Comparison of ENCODE assay signal across 1 cellular context in the genomic region with DNA sequence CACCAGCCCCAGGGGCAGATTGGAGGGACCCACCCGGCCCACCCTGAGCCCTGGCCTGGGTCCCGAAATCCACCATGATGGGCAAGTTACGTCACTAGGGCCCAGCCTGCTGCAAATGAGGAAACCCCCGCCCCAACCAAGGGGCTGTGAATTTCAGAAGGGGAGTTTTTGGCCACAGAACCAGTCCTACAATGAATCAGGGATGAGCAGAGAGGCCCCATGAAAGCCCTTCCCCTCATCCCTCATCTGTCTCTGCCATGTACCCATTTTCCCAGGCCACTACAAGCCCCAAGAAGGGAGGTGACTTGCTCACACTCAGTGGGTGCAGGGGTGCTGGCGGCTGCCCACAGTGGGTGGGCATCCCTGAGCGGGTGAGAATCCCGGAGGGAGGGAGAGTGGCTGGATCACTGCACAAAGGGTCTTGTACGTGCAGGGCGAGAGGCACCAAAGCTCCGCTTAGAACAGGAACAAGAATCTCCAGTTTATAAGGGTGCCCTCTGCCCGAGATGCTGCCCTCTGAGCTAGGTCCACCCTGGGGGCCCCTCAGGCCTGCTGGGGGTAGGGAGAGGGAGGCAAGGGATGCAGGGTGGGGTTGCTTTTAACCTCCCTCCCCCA.
TF ChIP-seq lines count a peak whose summit lies in the region.

No MANE protein-coding gene starts in this region.

TF ChIP-seq in GM12878, 131 proteins besides CTCF, POLR2A, EP300 and RAD21 (continued from another document and continues in another):
- TF ChIP-seq POU2F2 (IDR thresholded peaks at IDR 0.05; ENCODE audit: borderline replicate concordance, low read depth, low read length) (peak; percentile 46; the same call in 1 of the 3 replicates), EGR1 (IDR thresholded peaks at IDR 0.05; ENCODE audit: borderline replicate concordance in 1 of 2, low read depth in 2 of 2, low read length in 2 of 2) (no peak), SMAD5 (IDR thresholded peaks at IDR 0.05; ENCODE audit: low read depth) (no peak), MYC (IDR thresholded peaks at IDR 0.05; ENCODE audit: insufficient read depth, insufficient read length, insufficient replicate concordance, low read length, severe bottlenecking) (no peak), SUPT20H (IDR thresholded peaks at IDR 0.05; ENCODE audit: borderline replicate concordance, control insufficient read depth, low read depth, low read length) (no peak), IRF4 (IDR thresholded peaks at IDR 0.05; ENCODE audit: low read depth, low read length) (peak; percentile 75), YY1 (IDR thresholded peaks at IDR 0.05; ENCODE audit: low read depth, low read length) (peak; percentile 64; the same call in 1 of the 2 replicates), NR2F1 (conservative IDR thresholded peaks at IDR 0.05) (no peak), PBX3 (IDR thresholded peaks at IDR 0.05; ENCODE audit: insufficient replicate concordance, low read depth, low read length) (peak; percentile 38), ATF3 (IDR thresholded peaks at IDR 0.05; ENCODE audit: borderline replicate concordance, extremely low read depth, low read depth, low read length) (no peak), ATF7 (IDR thresholded peaks at IDR 0.05; ENCODE audit: low read depth) (no peak), USF1 (IDR thresholded peaks at IDR 0.05; ENCODE audit: borderline replicate concordance, extremely low read length, insufficient read depth, low read depth, low read length) (no peak), E2F4 (IDR thresholded peaks at IDR 0.05; ENCODE audit: low read depth, low read length) (no peak), ZNF384 (IDR thresholded peaks at IDR 0.05; ENCODE audit: borderline replicate concordance, low read depth, low read length) (no peak), BRCA1 (IDR thresholded peaks at IDR 0.05; ENCODE audit: low read depth, low read length) (no peak), CBFB (IDR thresholded peaks at IDR 0.05; ENCODE audit: low read depth) (peak; percentile 62; the same call in 1 of the 2 replicates), ZSCAN29 (IDR thresholded peaks at IDR 0.05) (0 out of 2 replicates have a peak, but pooled peaks have one; percentile 14), MAX (IDR thresholded peaks at IDR 0.05; ENCODE audit: low read depth, low read length) (no peak; the same call in 1 of the 2 replicates), TCF7 (IDR thresholded peaks at IDR 0.05; ENCODE audit: borderline replicate concordance) (no peak), ZNF622 (IDR thresholded peaks at IDR 0.05) (no peak), JUND (IDR thresholded peaks at IDR 0.05; ENCODE audit: low read depth, low read length) (no peak), PAX5 (IDR thresholded peaks at IDR 0.05; ENCODE audit: borderline replicate concordance, low read depth, low read length) (peak; percentile 72; the same call in 1 of the 2 replicates), BHLHE40 (IDR thresholded peaks at IDR 0.05; ENCODE audit: borderline replicate concordance in 1 of 2, low read depth in 2 of 2, low read length in 1 of 2) (0 out of 4 replicates have a peak, but pooled peaks of 1 of the 2 experiments have one; percentile 1), BCLAF1 (IDR thresholded peaks at IDR 0.05) (no peak), USF2 (IDR thresholded peaks at IDR 0.05; ENCODE audit: borderline replicate concordance, low read depth, low read length) (no peak), RELA (IDR thresholded peaks at IDR 0.05; ENCODE audit: borderline replicate concordance, partially characterized antibody) (peak; percentile 75), KAT2A (conservative IDR thresholded peaks at IDR 0.05; ENCODE audit: control insufficient read depth, low read depth, low read length) (no peak), HDAC6 (IDR thresholded peaks at IDR 0.05; ENCODE audit: unreplicated experiment) (no peak)
- TF ChIP-seq, protein P1, sequence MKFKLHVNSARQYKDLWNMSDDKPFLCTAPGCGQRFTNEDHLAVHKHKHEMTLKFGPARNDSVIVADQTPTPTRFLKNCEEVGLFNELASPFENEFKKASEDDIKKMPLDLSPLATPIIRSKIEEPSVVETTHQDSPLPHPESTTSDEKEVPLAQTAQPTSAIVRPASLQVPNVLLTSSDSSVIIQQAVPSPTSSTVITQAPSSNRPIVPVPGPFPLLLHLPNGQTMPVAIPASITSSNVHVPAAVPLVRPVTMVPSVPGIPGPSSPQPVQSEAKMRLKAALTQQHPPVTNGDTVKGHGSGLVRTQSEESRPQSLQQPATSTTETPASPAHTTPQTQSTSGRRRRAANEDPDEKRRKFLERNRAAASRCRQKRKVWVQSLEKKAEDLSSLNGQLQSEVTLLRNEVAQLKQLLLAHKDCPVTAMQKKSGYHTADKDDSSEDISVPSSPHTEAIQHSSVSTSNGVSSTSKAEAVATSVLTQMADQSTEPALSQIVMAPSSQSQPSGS (IDR thresholded peaks at IDR 0.05; ENCODE audit: low read length) = no peak
- TF ChIP-seq, protein P2, sequence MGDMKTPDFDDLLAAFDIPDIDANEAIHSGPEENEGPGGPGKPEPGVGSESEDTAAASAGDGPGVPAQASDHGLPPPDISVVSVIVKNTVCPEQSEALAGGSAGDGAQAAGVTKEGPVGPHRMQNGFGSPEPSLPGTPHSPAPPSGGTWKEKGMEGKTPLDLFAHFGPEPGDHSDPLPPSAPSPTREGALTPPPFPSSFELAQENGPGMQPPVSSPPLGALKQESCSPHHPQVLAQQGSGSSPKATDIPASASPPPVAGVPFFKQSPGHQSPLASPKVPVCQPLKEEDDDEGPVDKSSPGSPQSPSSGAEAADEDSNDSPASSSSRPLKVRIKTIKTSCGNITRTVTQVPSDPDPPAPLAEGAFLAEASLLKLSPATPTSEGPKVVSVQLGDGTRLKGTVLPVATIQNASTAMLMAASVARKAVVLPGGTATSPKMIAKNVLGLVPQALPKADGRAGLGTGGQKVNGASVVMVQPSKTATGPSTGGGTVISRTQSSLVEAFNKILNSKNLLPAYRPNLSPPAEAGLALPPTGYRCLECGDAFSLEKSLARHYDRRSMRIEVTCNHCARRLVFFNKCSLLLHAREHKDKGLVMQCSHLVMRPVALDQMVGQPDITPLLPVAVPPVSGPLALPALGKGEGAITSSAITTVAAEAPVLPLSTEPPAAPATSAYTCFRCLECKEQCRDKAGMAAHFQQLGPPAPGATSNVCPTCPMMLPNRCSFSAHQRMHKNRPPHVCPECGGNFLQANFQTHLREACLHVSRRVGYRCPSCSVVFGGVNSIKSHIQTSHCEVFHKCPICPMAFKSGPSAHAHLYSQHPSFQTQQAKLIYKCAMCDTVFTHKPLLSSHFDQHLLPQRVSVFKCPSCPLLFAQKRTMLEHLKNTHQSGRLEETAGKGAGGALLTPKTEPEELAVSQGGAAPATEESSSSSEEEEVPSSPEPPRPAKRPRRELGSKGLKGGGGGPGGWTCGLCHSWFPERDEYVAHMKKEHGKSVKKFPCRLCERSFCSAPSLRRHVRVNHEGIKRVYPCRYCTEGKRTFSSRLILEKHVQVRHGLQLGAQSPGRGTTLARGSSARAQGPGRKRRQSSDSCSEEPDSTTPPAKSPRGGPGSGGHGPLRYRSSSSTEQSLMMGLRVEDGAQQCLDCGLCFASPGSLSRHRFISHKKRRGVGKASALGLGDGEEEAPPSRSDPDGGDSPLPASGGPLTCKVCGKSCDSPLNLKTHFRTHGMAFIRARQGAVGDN (IDR thresholded peaks at IDR 0.05) = no peak; the same call in 1 of the 2 replicates
- TF ChIP-seq, protein P3, sequence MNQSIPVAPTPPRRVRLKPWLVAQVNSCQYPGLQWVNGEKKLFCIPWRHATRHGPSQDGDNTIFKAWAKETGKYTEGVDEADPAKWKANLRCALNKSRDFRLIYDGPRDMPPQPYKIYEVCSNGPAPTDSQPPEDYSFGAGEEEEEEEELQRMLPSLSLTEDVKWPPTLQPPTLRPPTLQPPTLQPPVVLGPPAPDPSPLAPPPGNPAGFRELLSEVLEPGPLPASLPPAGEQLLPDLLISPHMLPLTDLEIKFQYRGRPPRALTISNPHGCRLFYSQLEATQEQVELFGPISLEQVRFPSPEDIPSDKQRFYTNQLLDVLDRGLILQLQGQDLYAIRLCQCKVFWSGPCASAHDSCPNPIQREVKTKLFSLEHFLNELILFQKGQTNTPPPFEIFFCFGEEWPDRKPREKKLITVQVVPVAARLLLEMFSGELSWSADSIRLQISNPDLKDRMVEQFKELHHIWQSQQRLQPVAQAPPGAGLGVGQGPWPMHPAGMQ (IDR thresholded peaks at IDR 0.05; ENCODE audit: borderline replicate concordance) = no peak
- TF ChIP-seq, protein P4, sequence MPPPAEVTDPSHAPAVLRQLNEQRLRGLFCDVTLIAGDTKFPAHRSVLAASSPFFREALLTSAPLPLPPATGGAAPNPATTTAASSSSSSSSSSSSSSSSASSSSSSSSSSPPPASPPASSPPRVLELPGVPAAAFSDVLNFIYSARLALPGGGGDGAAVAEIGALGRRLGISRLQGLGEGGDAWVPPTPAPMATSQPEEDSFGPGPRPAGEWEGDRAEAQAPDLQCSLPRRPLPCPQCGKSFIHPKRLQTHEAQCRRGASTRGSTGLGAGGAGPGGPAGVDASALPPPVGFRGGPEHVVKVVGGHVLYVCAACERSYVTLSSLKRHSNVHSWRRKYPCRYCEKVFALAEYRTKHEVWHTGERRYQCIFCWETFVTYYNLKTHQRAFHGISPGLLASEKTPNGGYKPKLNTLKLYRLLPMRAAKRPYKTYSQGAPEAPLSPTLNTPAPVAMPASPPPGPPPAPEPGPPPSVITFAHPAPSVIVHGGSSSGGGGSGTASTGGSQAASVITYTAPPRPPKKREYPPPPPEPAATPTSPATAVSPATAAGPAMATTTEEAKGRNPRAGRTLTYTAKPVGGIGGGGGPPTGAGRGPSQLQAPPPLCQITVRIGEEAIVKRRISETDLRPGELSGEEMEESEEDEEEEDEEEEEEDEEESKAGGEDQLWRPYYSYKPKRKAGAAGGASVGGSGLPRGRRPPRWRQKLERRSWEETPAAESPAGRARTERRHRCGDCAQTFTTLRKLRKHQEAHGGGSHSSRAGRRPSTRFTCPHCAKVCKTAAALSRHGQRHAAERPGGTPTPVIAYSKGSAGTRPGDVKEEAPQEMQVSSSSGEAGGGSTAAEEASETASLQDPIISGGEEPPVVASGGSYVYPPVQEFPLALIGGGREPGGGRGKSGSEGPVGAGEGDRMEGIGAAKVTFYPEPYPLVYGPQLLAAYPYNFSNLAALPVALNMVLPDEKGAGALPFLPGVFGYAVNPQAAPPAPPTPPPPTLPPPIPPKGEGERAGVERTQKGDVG (CRISPR knock-in tag; IDR thresholded peaks at IDR 0.05) = no peak
